14 cellular contexts compared by ENCODE assay signal in the genomic region with DNA sequence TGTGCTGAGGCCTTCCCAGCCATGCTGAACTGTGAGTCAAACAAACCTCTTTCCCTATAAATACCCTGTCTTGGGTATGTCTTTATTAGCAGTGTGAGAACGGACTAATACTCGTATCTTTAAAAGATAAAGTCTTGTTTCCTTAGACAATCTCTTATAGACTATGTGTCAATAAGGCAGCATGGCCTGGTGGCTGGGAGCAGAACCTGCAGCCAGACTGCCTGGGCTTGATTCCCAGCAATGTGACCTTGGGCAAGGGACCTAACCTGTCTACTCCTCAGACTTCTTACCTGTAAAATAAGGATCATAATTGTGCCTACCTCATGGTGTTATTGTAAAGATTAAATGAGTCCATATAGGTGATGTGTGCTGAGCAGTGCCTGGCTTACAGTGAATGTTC.
"Had no signal": no experiment of that assay in that cellular context is flagged by ENCODE, and none has a peak within 500 bp of the region (broad histone marks: within the 10 kb centered on the region; RNA-seq: fewer than 3 reads in every experiment).

No MANE protein-coding gene starts in this region.

- ATAC-seq: HepG2 had no signal

- FAIRE-seq: HepG2 had no signal

- H3K9me3 ChIP-seq: SK-N-SH had no signal

- DNase-seq: IMR-90, Karpas-422, KG1, MM.1S, NCI-H1436 treated with DMSO at 0.1 percent for 48 hours, NCI-H187 treated with DMSO at 0.1 percent for 48 hours, NCI-H2029 treated with DMSO at 0.1 percent for 48 hours, NCI-H2227 treated with DMSO at 0.1 percent for 48 hours, NCI-H526 treated with DMSO at 0.1 percent for 48 hours, NCI-H774, SW 1271 had no signal

- H3K27ac ChIP-seq: RWPE1 had no signal
